Comparison of ENCODE assay signal across 25 cellular contexts in genomic region chr10:11921800-11922387, GRCh38.
DNase-seq lines count a peak whose midpoint lies in the region; ATAC-seq, FAIRE-seq and TF ChIP-seq lines count a peak whose summit lies in the region.
"Had no signal": no experiment of that assay in that cellular context is flagged by ENCODE, and none has a peak within 500 bp of the region (broad histone marks: within the 10 kb centered on the region; RNA-seq: fewer than 3 reads in every experiment).

No MANE protein-coding gene starts in this region.

- POLR2A ChIA-PET in A673 (lab: Charles Lee; ENCODE audit: low non-redundant PET), result no interaction called here
- POLR2A ChIA-PET in K562 (lab: Yijun Ruan, JAX), result interaction anchor here (0.7 kb wide), 1 partner anchor 138 kb away, joined by 3 read pairs; no protein-coding TSS in a partner anchor

- H2BK120ac ChIP-seq in H9 (ENCODE audit: low read depth, low read length, poor library complexity, severe bottlenecking), result no peak overlapping the region

- no peaks in the 10 kb centered on the region for H3K27me3 ChIP-seq in A673 (replicated peaks; ENCODE audit: insufficient read depth, low read depth, low read length, poor library complexity)
- no peaks in the 10 kb centered on the region for H3K27me3 ChIP-seq in H9 (ENCODE audit: insufficient read depth, low read length)
- no peaks in the 10 kb centered on the region for H3K27me3 ChIP-seq in K562 (ENCODE audit: control insufficient read depth in 2 of 2, insufficient read depth in 2 of 2, low read length in 2 of 2)
- H3K27me3 ChIP-seq: adrenal gland, right lobe of liver had no signal

- H3K27ac ChIP-seq in A673 (ENCODE audit: low read depth, low read length, poor library complexity, severe bottlenecking) (peak overlapping the region; percentile 44), H9 (ENCODE audit: insufficient read length, low read depth, low read length) (no peak overlapping the region), K562 (ENCODE audit: extremely low read depth, low read depth, low read length) (peak overlapping the region; percentile 13; the same call in 2 of the 3 replicates)
- H3K27ac ChIP-seq: adrenal gland, HL-60, parathyroid adenoma, PC-9, right lobe of liver had no signal

- H4K5ac ChIP-seq in H9 (ENCODE audit: insufficient read length, low read depth, low read length), result no peak overlapping the region

- H4K91ac ChIP-seq in H9 (ENCODE audit: insufficient read length, low read depth, low read length), result no peak overlapping the region

- H3K79me1 ChIP-seq in H9 (ENCODE audit: insufficient read depth, low read depth, low read length, poor library complexity, severe bottlenecking), result no peaks in the 10 kb centered on the region

- H3K9me1 ChIP-seq in K562 (ENCODE audit: control insufficient read depth, insufficient read depth, low read length), result no peaks in the 10 kb centered on the region

- H2BK20ac ChIP-seq in H9 (ENCODE audit: low read depth, low read length, poor library complexity, severe bottlenecking), result no peak overlapping the region

- no CpG with 5 or more reads among the region's 11 CpGs for WGBS in H9 (ENCODE audit: extremely low coverage, insufficient read length, low lambda C conversion rate)
- 66% methylated on average over 11 of the region's 11 CpGs for WGBS in K562 (ENCODE audit: insufficient coverage, low coverage, missing lambda C conversion rate)

- H3K23ac ChIP-seq in H9 (ENCODE audit: insufficient read length, low read depth, low read length), result no peak overlapping the region

- in situ Hi-C loops in K562 (cut with MboI), result no loop called here

- intact Hi-C loops in A673 (cut with micrococcal nuclease; ENCODE audit: unreplicated experiment), result no loop called here
- intact Hi-C loops in K562 (cut with micrococcal nuclease), result no loop called here

- no peak for TF ChIP-seq RAD21 in K562 (CRISPR knock-in tag; conservative IDR thresholded peaks at IDR 0.05 in 1 of 2, IDR thresholded peaks at IDR 0.05 in 1 of 2)

- H3K4me1 ChIP-seq in A673 (ENCODE audit: insufficient read depth, low read length, poor library complexity, severe bottlenecking) (no peaks in the 10 kb centered on the region), H9 (ENCODE audit: insufficient read depth, low read length) (no peaks in the 10 kb centered on the region), K562 (replicated peaks in 1 of 2; ENCODE audit: control insufficient read depth in 2 of 2, insufficient read depth in 2 of 2, low read length in 2 of 2) (no peaks in the 10 kb centered on the region)
- H3K4me1 ChIP-seq: adrenal gland, parathyroid adenoma, right lobe of liver had no signal

- H3K79me2 ChIP-seq in H9 (ENCODE audit: insufficient read depth, low read length) (no peaks in the 10 kb centered on the region), K562 (ENCODE audit: control insufficient read depth, insufficient read depth, low read length) (no peaks in the 10 kb centered on the region)
- H3K79me2 ChIP-seq: parathyroid adenoma had no signal

- no peak for FAIRE-seq in K562 (lab: Jason Lieb, UNC)
- FAIRE-seq: bronchial epithelial cell, G401.6 had no signal

- H3K23me2 ChIP-seq in H9 (ENCODE audit: insufficient read length, low read depth, low read length, poor library complexity, severe bottlenecking), result no peaks in the 10 kb centered on the region

- no peak overlapping the region for H2AK5ac ChIP-seq in H9 (ENCODE audit: insufficient read length, low read length)

- H2BK12ac ChIP-seq in H9 (ENCODE audit: insufficient read length, low read depth, low read length), result no peak overlapping the region

- no peak overlapping the region for H2AFZ ChIP-seq in H9 (ENCODE audit: low read length)
- no peak overlapping the region for H2AFZ ChIP-seq in K562 (ENCODE audit: low read depth, low read length)
- H2AFZ ChIP-seq: parathyroid adenoma, PC-9 had no signal

- H2BK15ac ChIP-seq in H9 (ENCODE audit: low read depth, low read length), result no peak overlapping the region

- BruUV-seq in A673 (replicated peaks; lab: Mats Ljungman, UMichigan) (no TSS peak), K562 (replicated peaks; lab: Mats Ljungman, UMichigan) (no TSS peak)

- H3K27ac Mint-ChIP-seq in H9, result peak overlapping the region in 2 of 3 experiments; percentile 9 to 18; a peak in 2 of 7 replicates
- H3K27ac Mint-ChIP-seq: activated T-helper 17 cell treated with anti-CD3 and anti-CD28 coated beads, Interleukin-2, amount 50 U/mL, for 72 hours; CD4-positive, CD25-positive, alpha-beta regulatory T cell; T-helper 17 cell had no signal

- no peaks in the 10 kb centered on the region for H4K20me1 ChIP-seq in H9 (ENCODE audit: control insufficient read depth, insufficient read depth, insufficient read length)
- no peaks in the 10 kb centered on the region for H4K20me1 ChIP-seq in K562 (replicated peaks; ENCODE audit: control insufficient read depth, insufficient read depth, low read length)

- H3K14ac ChIP-seq in H9 (ENCODE audit: insufficient read depth, low read length), result no peak overlapping the region

- no peak overlapping the region for H3K9ac ChIP-seq in H9 (ENCODE audit: extremely low read depth, insufficient read length, low read length)
- H3K9ac ChIP-seq in K562 (ENCODE audit: insufficient read depth in 1 of 2, low read depth in 2 of 2, low read length in 2 of 2), result 0 out of 4 replicates have a peak overlapping the region, but pooled peaks of 1 of the 2 experiments have one; percentile 54
- H3K9ac ChIP-seq: parathyroid adenoma had no signal

- peaks cover 22 to 24% of the 10 kb centered on the region in 2 experiments for H3K4me1 Mint-ChIP-seq in H9

- H3K9me3 Mint-ChIP-seq in H9, result no peaks in the 10 kb centered on the region
- H3K9me3 Mint-ChIP-seq: activated T-helper 17 cell treated with anti-CD3 and anti-CD28 coated beads, Interleukin-2, amount 50 U/mL, for 72 hours; CD4-positive, CD25-positive, alpha-beta regulatory T cell had no signal

- no peak overlapping the region for H3K56ac ChIP-seq in H9 (ENCODE audit: insufficient read length, low read depth, low read length)

- peaks cover 28 to 59% (median 52%) of the 10 kb centered on the region in 3 experiments; a peak in 6 of 7 replicates for H3K36me3 Mint-ChIP-seq in H9 (ENCODE audit: insufficient read depth in 1 of 3, low read depth in 3 of 3)

- CTCF ChIA-PET in A673 (lab: Charles Lee), result no interaction called here
- CTCF ChIA-PET in K562 (lab: Yijun Ruan, JAX; ENCODE audit: low intra/inter-chr PET ratio), result no interaction called here

- H3K4me3 Mint-ChIP-seq in H9, result no peak overlapping the region
- H3K4me3 Mint-ChIP-seq: activated T-helper 17 cell treated with anti-CD3 and anti-CD28 coated beads, Interleukin-2, amount 50 U/mL, for 72 hours; CD4-positive, CD25-positive, alpha-beta regulatory T cell; T-helper 17 cell had no signal

- H3K36me3 ChIP-seq in A673 (ENCODE audit: insufficient read depth, low read length, poor library complexity, severe bottlenecking) (peaks cover 26% of the 10 kb centered on the region), K562 (ENCODE audit: control insufficient read depth, insufficient read depth, low read length) (peaks cover 56% of the 10 kb centered on the region)

- DNase-seq in A673 (ENCODE audit: low spot score) (no peak), H9 (no peak), K562 (ENCODE audit: extremely low read depth in 1 of 4, low spot score in 3 of 4) (no peak), mesenteric fat pad (ENCODE audit: low spot score) (peak; percentile 30), NCI-H2107 (lab: John Stamatoyannopoulos, UW) (no peak), OCI-M1 (lab: John Stamatoyannopoulos, UW) (no peak), NCI-H1417 (lab: John Stamatoyannopoulos, UW) (no peak)
- DNase-seq: activated CD4-positive, CD25-positive, alpha-beta regulatory T cell; adrenal gland; CD4-positive, CD25-positive, alpha-beta regulatory T cell; hippocampal formation; IMR-90; MM.1S; NCI-H1694; NCI-H226; PC-9; right lobe of liver; SHP77 treated with DMSO at 0.1 percent for 48 hours; T-helper 17 cell had no signal

- H3K4me2 ChIP-seq in H9 (ENCODE audit: insufficient read depth, insufficient read length, low read length) (no peak overlapping the region), K562 (ENCODE audit: insufficient read depth, low read length) (no peak overlapping the region)
- H3K4me2 ChIP-seq: PC-9 had no signal

- H3K4ac ChIP-seq in H9 (ENCODE audit: low read depth, low read length), result no peak overlapping the region

- no peak overlapping the region for H4K8ac ChIP-seq in H9 (replicated peaks; ENCODE audit: insufficient read length, low read depth, low read length)

- H3K9me3 ChIP-seq in A673 (ENCODE audit: low read depth, low read length, poor library complexity, severe bottlenecking), result no peaks in the 10 kb centered on the region
- H3K9me3 ChIP-seq in H9 (ENCODE audit: control insufficient read depth, low read depth, low read length), result no peaks in the 10 kb centered on the region
- H3K9me3 ChIP-seq in K562 (replicated peaks; ENCODE audit: control insufficient read depth, insufficient read depth, low read depth, low read length), result no peaks in the 10 kb centered on the region
- H3K9me3 ChIP-seq: adrenal gland, right lobe of liver had no signal

- H3T11ph ChIP-seq in H9 (ENCODE audit: low read length), result no peak overlapping the region

- peak; percentile 34 for ATAC-seq in K562
- ATAC-seq: activated T-helper 17 cell treated with anti-CD3 and anti-CD28 coated beads, Interleukin-2, amount 50 U/mL, for 72 hours; T-helper 17 cell had no signal

- no peaks in the 10 kb centered on the region; the same call in 1 of the 2 replicates for H3K27me3 Mint-ChIP-seq in H9 (ENCODE audit: low read depth)
- H3K27me3 Mint-ChIP-seq: activated T-helper 17 cell treated with anti-CD3 and anti-CD28 coated beads, Interleukin-2, amount 50 U/mL, for 72 hours; CD4-positive, CD25-positive, alpha-beta regulatory T cell; T-helper 17 cell had no signal

- TF ChIP-seq CTCF in A673 (conservative IDR thresholded peaks at IDR 0.05; ENCODE audit: low read depth, low read length), result no peak
- no peak for TF ChIP-seq CTCF in H9 (conservative IDR thresholded peaks at IDR 0.05)
- no peak for TF ChIP-seq CTCF in K562 (IDR thresholded peaks at IDR 0.05 in 2 of 3, conservative IDR thresholded peaks at IDR 0.05 in 1 of 3; ENCODE audit: insufficient read depth in 2 of 3, low read depth in 1 of 3, low read length in 3 of 3)

- no peak overlapping the region for H3K18ac ChIP-seq in H9 (ENCODE audit: insufficient read length, low read depth, low read length)

- TF ChIP-seq EP300 in K562 (IDR thresholded peaks at IDR 0.05; ENCODE audit: low read length), result no peak

- no peak for TF ChIP-seq POLR2A in K562 (conservative IDR thresholded peaks at IDR 0.05)

- H3K4me3 ChIP-seq in A673 (ENCODE audit: low read depth, low read length, poor library complexity, severe bottlenecking) (no peak overlapping the region), K562 (no peak overlapping the region)
- H3K4me3 ChIP-seq: adrenal gland, lung, PC-9, right lobe of liver had no signal

- H2BK5ac ChIP-seq in H9 (ENCODE audit: insufficient read length, low read length), result no peak overlapping the region
